Comparison of ENCODE assay signal across 15 cellular contexts in genomic region chr15:34133511-34133910, GRCh38. TPM values are rescaled to one million over a fixed set of nuclear protein-coding genes. Genes with fewer than 3 reads are reported as not detected.
DNase-seq lines count a peak whose midpoint lies in the region; ATAC-seq, FAIRE-seq and TF ChIP-seq lines count a peak whose summit lies in the region.
"Had no signal": no experiment of that assay in that cellular context is flagged by ENCODE, and none has a peak within 500 bp of the region (broad histone marks: within the 10 kb centered on the region; RNA-seq: fewer than 3 reads in every experiment).

No MANE protein-coding gene starts in this region.

- FAIRE-seq in A549 (lab: Jason Lieb, UNC): no peak
- peak; percentile 37 for FAIRE-seq in G401.6 (lab: Jason Lieb, UNC)
- no peak for FAIRE-seq in bronchial epithelial cell (lab: Jason Lieb, UNC)
- FAIRE-seq: H54 had no signal

- H3K27me3 ChIP-seq in bronchial epithelial cell (ENCODE audit: control insufficient read depth, insufficient read depth, low read length): no peaks in the 10 kb centered on the region
- H3K27me3 ChIP-seq: BE2C had no signal

- no peak for TF ChIP-seq RAD21 in A549 (conservative IDR thresholded peaks at IDR 0.05 in 1 of 2, IDR thresholded peaks at IDR 0.05 in 1 of 2)

- H3K27me3 Mint-ChIP-seq in nephron progenitor cell (ENCODE audit: low read depth, poor library complexity): no peaks in the 10 kb centered on the region
- H3K27me3 Mint-ChIP-seq: CD4-positive, alpha-beta memory T cell; IgD-negative memory B cell had no signal

- H3K4me3 ChIP-seq in A549 (no peak overlapping the region), bronchial epithelial cell (ENCODE audit: low read depth, low read length) (no peak overlapping the region)
- H3K4me3 ChIP-seq: GM23248 had no signal

- peak overlapping the region; percentile 32 for H3K27ac Mint-ChIP-seq in nephron progenitor cell
- H3K27ac Mint-ChIP-seq: CD4-positive, alpha-beta memory T cell; IgD-negative memory B cell had no signal

- H3K4me1 ChIP-seq in A549: peaks cover 15% of the 10 kb centered on the region
- H3K4me1 ChIP-seq: BE2C had no signal

- TF ChIP-seq CTCF in A549 (IDR thresholded peaks at IDR 0.05) (no peak), bronchial epithelial cell (IDR thresholded peaks at IDR 0.05; ENCODE audit: insufficient read depth, low read length, severe bottlenecking) (no peak), nephron progenitor cell (IDR thresholded peaks at IDR 0.05) (no peak)

- H3K4me3 Mint-ChIP-seq in nephron progenitor cell: no peak overlapping the region
- H3K4me3 Mint-ChIP-seq: CD4-positive, alpha-beta memory T cell; IgD-negative memory B cell had no signal

- no peak overlapping the region for H3K27ac ChIP-seq in A549
- H3K27ac ChIP-seq: C4-2B, GM23248 had no signal

- 22% methylated on average over 1 of the region's 1 CpG for WGBS in A549 (ENCODE audit: missing lambda C conversion rate)

- no peak for TF ChIP-seq EP300 in A549 (IDR thresholded peaks at IDR 0.05)

- H3K4me2 ChIP-seq in A549: peak overlapping the region; percentile 43

- POLR2A ChIA-PET in A549 (lab: Yijun Ruan, JAX): no interaction called here

- ATAC-seq in A549: peak in 1 of 2 experiments; percentile 53; a peak in 2 of 6 replicates
- no peak for ATAC-seq in HG02870 (IDR thresholded peaks at IDR 0.05; ENCODE audit: unreplicated experiment)
- ATAC-seq: HCT116 had no signal

- TF ChIP-seq POLR2A in A549 (IDR thresholded peaks at IDR 0.05; ENCODE audit: low read length): no peak

- no peaks in the 10 kb centered on the region for H3K4me1 Mint-ChIP-seq in nephron progenitor cell
- H3K4me1 Mint-ChIP-seq: CD4-positive, alpha-beta memory T cell; IgD-negative memory B cell had no signal

- H3K36me3 Mint-ChIP-seq in nephron progenitor cell (ENCODE audit: low read depth): peaks cover 6% of the 10 kb centered on the region

- no peaks in the 10 kb centered on the region for H3K36me3 ChIP-seq in bronchial epithelial cell (ENCODE audit: control insufficient read depth, insufficient read depth, low read length)
- H3K36me3 ChIP-seq: BE2C had no signal

- H3K9me3 ChIP-seq in A549: no peaks in the 10 kb centered on the region
- H3K9me3 ChIP-seq: BE2C had no signal

- H3K9me3 Mint-ChIP-seq in nephron progenitor cell: no peaks in the 10 kb centered on the region
- H3K9me3 Mint-ChIP-seq: CD4-positive, alpha-beta memory T cell; IgD-negative memory B cell had no signal

- peak in 1 of 2 experiments; percentile 32 for DNase-seq in A549 (ENCODE audit: low read depth in 1 of 2, low spot score in 1 of 2)
- peak; percentile 16 for DNase-seq in bronchial epithelial cell (ENCODE audit: low read depth)
- DNase-seq in nephron progenitor cell: no peak
- no peak for DNase-seq in NCI-H524 (lab: John Stamatoyannopoulos, UW)
- no peak for DNase-seq in NCI-H1048 (lab: John Stamatoyannopoulos, UW)
- DNase-seq: BE2C; CD4-positive, alpha-beta memory T cell; DND-41; GM23248 had no signal

- CTCF ChIA-PET in A549 (lab: Yijun Ruan, JAX): interaction anchor here (0.6 to 1.0 kb wide), 3 partner anchors 13 to 23 kb away, joined by 3 to 4 read pairs (median 3); no protein-coding TSS in a partner anchor

TF ChIP-seq in A549, 52 proteins besides CTCF, POLR2A, EP300 and RAD21:
- TF ChIP-seq RARB (CRISPR knock-in tag; IDR thresholded peaks at IDR 0.05) (no peak), FOSL2 (IDR thresholded peaks at IDR 0.05) (no peak), FOSL2 (CRISPR knock-in tag; IDR thresholded peaks at IDR 0.05) (0 out of 2 replicates have a peak, but pooled peaks have one; percentile 15)

RNA-seq across cellular contexts. Expression of gene PGBD4, which starts 31.6 kb away (rescaled TPM):
- polyA plus RNA-seq in A549 (2011; rRNA removed) (4.5 and 4.7 TPM in 2 replicates), A549 (2017; fragmentation: RNase III; extraction: RNeasy Plus Mini Kit Qiagen cat#74134 plus additional on column Dnase treatment) (3.7 to 4.3 TPM (median 4.0 TPM) in 3 replicates)
- 1.1 TPM in 2 replicates for polyA plus RNA-seq in A549 (2012; cell fraction: cytosol; rRNA removed)
- 0.83 and 0.88 TPM in 2 replicates for polyA plus RNA-seq in A549 (2012; cell fraction: nucleus; rRNA removed)
- 3.3 and 3.8 TPM in 2 replicates for polyA minus RNA-seq in A549 (2011; rRNA and poly(A)+ RNA removed)
- 1.3 and 1.8 TPM in 2 replicates for total RNA-seq in bronchial epithelial cell

RNA-seq across cellular contexts. Expression of gene EMC7, which starts 31.8 kb away (rescaled TPM):
- 167 and 221 TPM in 2 replicates for polyA plus RNA-seq in A549 (2011; rRNA removed)
- polyA plus RNA-seq in A549 (2012; cell fraction: cytosol; rRNA removed): 76.9 and 87.9 TPM in 2 replicates
- polyA plus RNA-seq in A549 (2012; cell fraction: nucleus; rRNA removed): 25.6 and 39.9 TPM in 2 replicates
- polyA plus RNA-seq in A549 (2017; fragmentation: RNase III; extraction: RNeasy Plus Mini Kit Qiagen cat#74134 plus additional on column Dnase treatment): 129 to 135 TPM (median 135 TPM) in 3 replicates
- polyA minus RNA-seq in A549 (2011; rRNA and poly(A)+ RNA removed): 24.9 and 26.8 TPM in 2 replicates
- 51.7 and 57.4 TPM in 2 replicates for total RNA-seq in bronchial epithelial cell
